ENCODE assay signal across 8 cellular contexts in the genomic region with DNA sequence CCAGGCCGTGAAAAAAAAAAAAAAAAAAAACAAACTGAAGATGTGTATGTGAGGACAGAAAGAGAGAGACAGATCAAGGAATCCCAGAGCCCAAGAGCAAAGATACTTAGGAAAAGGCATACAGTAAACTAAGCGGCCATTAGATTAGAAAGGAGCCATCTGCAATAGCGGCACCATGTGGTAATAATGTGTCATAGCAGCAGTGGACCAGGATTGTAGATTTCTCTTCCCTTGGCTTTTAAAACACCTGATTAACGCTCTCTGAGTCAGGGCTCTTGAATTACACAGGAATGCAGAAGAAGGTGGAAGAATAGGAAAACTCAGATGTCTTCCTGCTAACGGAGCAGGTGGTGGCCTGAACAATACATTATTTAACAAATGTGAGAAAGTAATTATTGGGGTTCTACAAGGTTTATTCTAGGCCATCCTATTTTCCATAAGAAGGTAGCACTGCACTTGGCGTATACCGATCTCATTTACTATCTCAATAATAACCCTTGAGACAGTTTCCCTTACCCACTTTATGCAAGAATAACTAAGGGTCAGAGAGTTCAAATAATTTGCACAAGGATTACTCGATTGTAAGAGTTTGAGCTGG.
A peak's percentile ranks its signal among the peaks of the same experiment; 100 is the strongest.
DNase-seq lines count a peak whose midpoint lies in the region; ATAC-seq and TF ChIP-seq lines count a peak whose summit lies in the region.

No MANE protein-coding gene starts in this region.

- peaks cover 0 to under 1% of the 10 kb centered on the region in 2 donors for H3K9me3 Mint-ChIP-seq in stimulated activated naive B cell treated with anti-CD40 and anti-IgM and Interleukin-4, amounts not matched to agents 10 μg/mL and 1 μg/mL and 100 μg/mL, for 72 hours
- no peaks in the 10 kb centered on the region for H3K9me3 Mint-ChIP-seq in activated T-helper 17 cell treated with anti-CD3 and anti-CD28 coated beads, Interleukin-2, amount 50 U/mL, for 72 hours

- TF ChIP-seq CTCF in colonic mucosa (IDR thresholded peaks at IDR 0.05) (peak; percentile 81), lower lobe of right lung (IDR thresholded peaks at IDR 0.05) (peak; percentile 81)

- no peaks in the 10 kb centered on the region for H3K4me1 ChIP-seq in colonic mucosa
- H3K4me1 ChIP-seq in lower lobe of right lung: no peaks in the 10 kb centered on the region

- H3K4me3 ChIP-seq in colonic mucosa (no peak overlapping the region), lower lobe of right lung (no peak overlapping the region)

- H3K4me3 Mint-ChIP-seq in stimulated activated naive B cell treated with anti-CD40 and anti-IgM and Interleukin-4, amounts not matched to agents 10 μg/mL and 1 μg/mL and 100 μg/mL, for 72 hours: no peak overlapping the region
- H3K4me3 Mint-ChIP-seq in activated T-helper 17 cell treated with anti-CD3 and anti-CD28 coated beads, Interleukin-2, amount 50 U/mL, for 72 hours: no peak overlapping the region

- H3K27ac ChIP-seq in colonic mucosa: no peak overlapping the region
- H3K27ac ChIP-seq in lower lobe of right lung: no peak overlapping the region

- no peaks in the 10 kb centered on the region for H3K4me1 Mint-ChIP-seq in stimulated activated naive B cell treated with anti-CD40 and anti-IgM and Interleukin-4, amounts not matched to agents 10 μg/mL and 1 μg/mL and 100 μg/mL, for 72 hours
- no peaks in the 10 kb centered on the region for H3K4me1 Mint-ChIP-seq in activated T-helper 17 cell treated with anti-CD3 and anti-CD28 coated beads, Interleukin-2, amount 50 U/mL, for 72 hours

- ATAC-seq in GM19455 (IDR thresholded peaks at IDR 0.05; ENCODE audit: unreplicated experiment) (peak; percentile 68), HG03521 (IDR thresholded peaks at IDR 0.05; ENCODE audit: unreplicated experiment) (peak; percentile 56), lower lobe of right lung (peak; percentile 76 to 77)
- ATAC-seq in stimulated activated naive B cell treated with anti-CD40 and anti-IgM and Interleukin-4, amounts not matched to agents 10 μg/mL and 1 μg/mL and 100 μg/mL, for 72 hours (replicated peaks): no peak
- no peak for ATAC-seq in activated T-helper 17 cell treated with anti-CD3 and anti-CD28 coated beads, Interleukin-2, amount 50 U/mL, for 72 hours (replicated peaks)

- no peaks in the 10 kb centered on the region for H3K36me3 Mint-ChIP-seq in stimulated activated naive B cell treated with anti-CD40 and anti-IgM and Interleukin-4, amounts not matched to agents 10 μg/mL and 1 μg/mL and 100 μg/mL, for 72 hours
- H3K36me3 Mint-ChIP-seq in activated T-helper 17 cell treated with anti-CD3 and anti-CD28 coated beads, Interleukin-2, amount 50 U/mL, for 72 hours (ENCODE audit: low read depth): no peaks in the 10 kb centered on the region

- intact Hi-C loops in colonic mucosa (cut with DNase I) (loop anchor here (5.0 kb wide), 1 partner anchor 989 kb away; no protein-coding TSS in a partner anchor), lower lobe of right lung (cut with DNase I) (loop anchor here (5.0 kb wide), 1 partner anchor 254 kb away; no protein-coding TSS in a partner anchor)

- H3K27me3 ChIP-seq in colonic mucosa (no peaks in the 10 kb centered on the region), lower lobe of right lung (ENCODE audit: low read depth) (no peaks in the 10 kb centered on the region)

- H3K9me3 ChIP-seq in colonic mucosa (no peaks in the 10 kb centered on the region), lower lobe of right lung (no peaks in the 10 kb centered on the region)

- no peaks in the 10 kb centered on the region for H3K36me3 ChIP-seq in colonic mucosa
- no peaks in the 10 kb centered on the region for H3K36me3 ChIP-seq in lower lobe of right lung

- H3K9ac ChIP-seq in colonic mucosa (ENCODE audit: low read depth in 2 of 2, low read length in 2 of 2): no peak overlapping the region

- DNase-seq in ELF-1 (ENCODE audit: low read depth, low spot score) (peak; percentile 50), OCI-M1 (lab: John Stamatoyannopoulos, UW) (peak; percentile 63), colonic mucosa (peak; percentile 43), lower lobe of right lung (no peak)
- no peak for DNase-seq in stimulated activated naive B cell treated with anti-CD40 and anti-IgM and Interleukin-4, amounts not matched to agents 10 μg/mL and 1 μg/mL and 100 μg/mL, for 72 hours

- no peaks in the 10 kb centered on the region for H3K27me3 Mint-ChIP-seq in stimulated activated naive B cell treated with anti-CD40 and anti-IgM and Interleukin-4, amounts not matched to agents 10 μg/mL and 1 μg/mL and 100 μg/mL, for 72 hours
- peaks cover 3% of the 10 kb centered on the region for H3K27me3 Mint-ChIP-seq in activated T-helper 17 cell treated with anti-CD3 and anti-CD28 coated beads, Interleukin-2, amount 50 U/mL, for 72 hours

- no peak overlapping the region for H3K27ac Mint-ChIP-seq in stimulated activated naive B cell treated with anti-CD40 and anti-IgM and Interleukin-4, amounts not matched to agents 10 μg/mL and 1 μg/mL and 100 μg/mL, for 72 hours
- H3K27ac Mint-ChIP-seq in activated T-helper 17 cell treated with anti-CD3 and anti-CD28 coated beads, Interleukin-2, amount 50 U/mL, for 72 hours: no peak overlapping the region

Comparison
In these comparisons a context has a peak if more than half of its experiments do, and no peak if none do; other contexts are left out.
1. DNase-seq: peak in ELF-1 (single experiment), OCI-M1 (single experiment) and colonic mucosa (single experiment); none in lower lobe of right lung (single experiment) and stimulated activated naive B cell treated with anti-CD40 and anti-IgM and Interleukin-4, amounts not matched to agents 10 μg/mL and 1 μg/mL and 100 μg/mL, for 72 hours (single experiment).
2. ATAC-seq: peak in GM19455 (single experiment), HG03521 (single experiment) and lower lobe of right lung (2 of 2); none in stimulated activated naive B cell treated with anti-CD40 and anti-IgM and Interleukin-4, amounts not matched to agents 10 μg/mL and 1 μg/mL and 100 μg/mL, for 72 hours (0 of 2) and activated T-helper 17 cell treated with anti-CD3 and anti-CD28 coated beads, Interleukin-2, amount 50 U/mL, for 72 hours (single experiment).